ENCODE assay signal across 19 cellular contexts in the genomic region with DNA sequence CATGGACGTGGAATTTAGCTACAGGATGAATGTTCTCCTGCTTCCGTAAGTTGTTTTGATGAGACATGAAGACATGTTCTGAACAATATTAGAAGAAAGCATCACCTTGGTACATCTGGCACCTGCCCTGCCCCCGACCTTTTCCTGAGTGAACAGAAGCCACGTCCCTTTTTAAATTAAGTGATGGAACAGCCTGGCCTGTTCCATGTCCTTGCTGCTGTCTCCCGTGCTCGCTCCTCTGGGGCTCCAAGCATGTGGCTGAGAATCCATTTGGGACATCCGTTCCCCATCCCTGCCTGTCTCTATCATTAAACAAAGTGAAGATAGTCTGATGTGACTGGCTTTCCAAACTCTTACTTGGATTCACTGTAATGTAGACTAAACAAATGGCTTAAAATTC.
"Had no signal": no experiment of that assay in that cellular context is flagged by ENCODE, and none has a peak within 500 bp of the region (broad histone marks: within the 10 kb centered on the region; RNA-seq: fewer than 3 reads in every experiment).

No MANE protein-coding gene starts in this region.

- H3K27me3 ChIP-seq: gastroesophageal sphincter, ovary, right atrium auricular region, tibial artery had no signal

- DNase-seq: effector memory CD8-positive, alpha-beta T cell; esophagus squamous epithelium; foreskin fibroblast; immature natural killer cell; kidney; left cardiac atrium; left ventricle myocardium superior; mesenchymal stem cell; naive thymus-derived CD8-positive, alpha-beta T cell; ovary; small intestine; stimulated activated CD4-positive, alpha-beta T cell treated with anti-CD3 and anti-CD28 coated beads, Interleukin-12 subunit alpha, Interleukin-12 subunit beta, amount 100 ng/mL, for 4 hours; stimulated activated naive CD8-positive, alpha-beta T cell treated with anti-CD3 and anti-CD28 coated beads, Interleukin-15, Interleukin-2, amounts not matched to agents 100 U/mL and 50 U/mL, for 24 hours had no signal

- H3K9me3 ChIP-seq: esophagus squamous epithelium, gastroesophageal sphincter, neutrophil, ovary, right atrium auricular region, tibial artery had no signal

- H3K27ac ChIP-seq: esophagus squamous epithelium, gastroesophageal sphincter, neutrophil, ovary, right atrium auricular region, tibial artery had no signal

- H3K4me3 Mint-ChIP-seq: dendritic cell treated with granulocyte-macrophage colony-stimulating factor and Interleukin-4, amounts not matched to agents 40 ng/mL and 50 ng/mL, for 4 days; effector memory CD8-positive, alpha-beta T cell; immature natural killer cell; naive thymus-derived CD8-positive, alpha-beta T cell had no signal

- H3K27ac Mint-ChIP-seq: dendritic cell treated with granulocyte-macrophage colony-stimulating factor and Interleukin-4, amounts not matched to agents 40 ng/mL and 50 ng/mL, for 4 days; immature natural killer cell had no signal

- ATAC-seq: effector memory CD8-positive, alpha-beta T cell; gastroesophageal sphincter; left cardiac atrium; left ventricle myocardium superior; naive thymus-derived CD8-positive, alpha-beta T cell; stimulated activated naive CD8-positive, alpha-beta T cell treated with anti-CD3 and anti-CD28 coated beads, Interleukin-15, Interleukin-2, amounts not matched to agents 100 U/mL and 50 U/mL, for 24 hours had no signal

- H3K9me3 Mint-ChIP-seq: dendritic cell treated with granulocyte-macrophage colony-stimulating factor and Interleukin-4, amounts not matched to agents 40 ng/mL and 50 ng/mL, for 4 days; effector memory CD8-positive, alpha-beta T cell had no signal

- H3K36me3 ChIP-seq: neutrophil, ovary, right atrium auricular region had no signal

- H3K4me3 ChIP-seq: esophagus squamous epithelium, gastroesophageal sphincter, lung, ovary, right atrium auricular region, tibial artery had no signal
